ENCODE assay signal across 8 cellular contexts in genomic region chr4:26873391-26874026, GRCh38. TPM values are rescaled to one million over a fixed set of nuclear protein-coding genes. Genes with fewer than 3 reads are reported as not detected.
A peak's percentile ranks its signal among the peaks of the same experiment; 100 is the strongest.
DNase-seq lines count a peak whose midpoint lies in the region; ATAC-seq and TF ChIP-seq lines count a peak whose summit lies in the region.

No MANE protein-coding gene starts in this region.

- peaks cover 67% of the 10 kb centered on the region for H3K79me2 ChIP-seq in GM23338 (replicated peaks; ENCODE audit: insufficient read depth)

- H3K27me3 ChIP-seq in GM23338 (ENCODE audit: insufficient read depth) = no peaks in the 10 kb centered on the region

- no peak overlapping the region for H3K4me3 Mint-ChIP-seq in GM23338

- H3K4me2 ChIP-seq in GM23338 = no peak overlapping the region

- no peaks in the 10 kb centered on the region for H3K9me3 Mint-ChIP-seq in GM23338

- no peak overlapping the region for H2AFZ ChIP-seq in GM23338

- H3K36me3 ChIP-seq in GM23338 (ENCODE audit: insufficient read depth) = no peaks in the 10 kb centered on the region

- no peak for TF ChIP-seq CTCF in GM23338 (conservative IDR thresholded peaks at IDR 0.05; ENCODE audit: low read depth in 2 of 2)

- in situ Hi-C loops in G401 (cut with HindIII; ENCODE audit: low sequenced_read_pairs) = no loop called here

- DNase-seq in GDM1 (lab: John Stamatoyannopoulos, UW) = peak; percentile 65
- no peak for DNase-seq in GM23338 (ENCODE audit: low spot score)
- DNase-seq in UCSD-AML1 (lab: John Stamatoyannopoulos, UW; ENCODE audit: unreplicated experiment) = peak; percentile 59
- no peak for DNase-seq in left lobe of liver (ENCODE audit: low spot score)
- DNase-seq in G401 (ENCODE audit: low spot score) = no peak
- DNase-seq in inferior parietal cortex (ENCODE audit: extremely low spot score) = no peak
- DNase-seq in NCI-H1436 (lab: John Stamatoyannopoulos, UW) = no peak

- H3K27ac Mint-ChIP-seq in GM23338 = peak overlapping the region; percentile 59; the same call in 1 of the 2 replicates

- H3K27me3 Mint-ChIP-seq in GM23338 (ENCODE audit: insufficient read depth, low read depth, poor library complexity) = peaks cover 3% of the 10 kb centered on the region

- no peaks in the 10 kb centered on the region for H4K20me1 ChIP-seq in GM23338 (replicated peaks; ENCODE audit: insufficient read depth)

- no peak; the same call in 2 of the 3 replicates for ATAC-seq in GM23338
- ATAC-seq in left lobe of liver = peak; percentile 34
- ATAC-seq in HG02763 (IDR thresholded peaks at IDR 0.05; ENCODE audit: unreplicated experiment) = no peak

- H3K9me2 ChIP-seq in GM23338 (ENCODE audit: insufficient read depth) = no peaks in the 10 kb centered on the region

- peaks cover 13% of the 10 kb centered on the region for H3K4me1 Mint-ChIP-seq in GM23338

- peaks cover 4% of the 10 kb centered on the region; the same call in 2 of the 3 replicates for H3K36me3 Mint-ChIP-seq in GM23338 (ENCODE audit: low read depth)

- 0 out of 2 replicates have a peak, but pooled peaks cover 3% of the 10 kb centered on the region for H3K4me1 ChIP-seq in GM23338 (ENCODE audit: insufficient read depth)

- no peak overlapping the region for H3K4me3 ChIP-seq in GM23338

- no peaks in the 10 kb centered on the region for H3F3A ChIP-seq in GM23338 (replicated peaks; ENCODE audit: low read depth)

- no peak overlapping the region for H3K27ac ChIP-seq in GM23338 (ENCODE audit: low read depth)

TF ChIP-seq in GM23338, 12 proteins besides CTCF, POLR2A, EP300 and RAD21:
- TF ChIP-seq EZH2 (IDR thresholded peaks at IDR 0.05; ENCODE audit: low read depth, unreplicated experiment) (no peak), POLR2AphosphoS5 (IDR thresholded peaks at IDR 0.05; ENCODE audit: low read depth) (no peak), JUNB (IDR thresholded peaks at IDR 0.05; ENCODE audit: unreplicated experiment) (no peak), ZNF462 (CRISPR knock-in tag; IDR thresholded peaks at IDR 0.05) (no peak), ZNF331 (CRISPR knock-in tag; IDR thresholded peaks at IDR 0.05; ENCODE audit: low read depth) (no peak), STAT1 (IDR thresholded peaks at IDR 0.05; ENCODE audit: unreplicated experiment) (no peak), EZH2phosphoT487 (IDR thresholded peaks at IDR 0.05; ENCODE audit: unreplicated experiment) (no peak), CREB1 (CRISPR knock-in tag; IDR thresholded peaks at IDR 0.05; ENCODE audit: low read depth) (no peak), REST (IDR thresholded peaks at IDR 0.05; ENCODE audit: unreplicated experiment) (no peak)

RNA-seq across cellular contexts. Expression of gene STIM2, which starts 12.9 kb away (rescaled TPM):
- total RNA-seq in GM23338 (2014; rRNA removed; shearing (Covaris generic)) = 13.1 and 15.1 TPM in 2 replicates
- 17.4 and 17.8 TPM in 2 replicates for polyA plus RNA-seq in GM23338 (2016; fragmentation: Nextera tagmentation; extraction: Ambion mirVana)
- 12.8 TPM for total RNA-seq in left lobe of liver
- total RNA-seq in G401 (2014; rRNA removed; shearing (Covaris generic)) = 27.4 and 35.5 TPM in 2 replicates

Comparison
In these comparisons a context has a peak if more than half of its experiments do, and no peak if none do; other contexts are left out.
1. DNase-seq: peak in GDM1 (single experiment) and UCSD-AML1 (single experiment); none in GM23338 (single experiment), left lobe of liver (single experiment), G401 (single experiment), inferior parietal cortex (single experiment) and NCI-H1436 (single experiment).